ENCODE assay signal across 1 cellular context in genomic region chr1:8315573-8316475, GRCh38.
TF ChIP-seq lines count a peak whose summit lies in the region.

No MANE protein-coding gene starts in this region.

TF ChIP-seq in H1, 55 proteins besides CTCF, POLR2A, EP300 and RAD21 (continued from another document):
- TF ChIP-seq E2F6 (IDR thresholded peaks at IDR 0.05) (no peak), SIN3A (conservative IDR thresholded peaks at IDR 0.05 in 1 of 2, IDR thresholded peaks at IDR 0.05 in 1 of 2; ENCODE audit: low read depth in 1 of 2, low read length in 2 of 2) (no peak), BCL11A (IDR thresholded peaks at IDR 0.05; ENCODE audit: low read depth in 2 of 2, low read length in 2 of 2) (no peak), YY1 (IDR thresholded peaks at IDR 0.05; ENCODE audit: low read depth, low read length) (no peak), GABPA (IDR thresholded peaks at IDR 0.05; ENCODE audit: borderline replicate concordance, insufficient read depth, low read length) (no peak), RXRA (IDR thresholded peaks at IDR 0.05; ENCODE audit: insufficient read depth, low read depth, low read length) (no peak), MAX (IDR thresholded peaks at IDR 0.05) (no peak), KDM4A (IDR thresholded peaks at IDR 0.05; ENCODE audit: low read depth, low read length, severe bottlenecking) (no peak)
